In genomic region chr6:31405996-31406395, GRCh38 we compare ENCODE assay signal across 22 cellular contexts. TPM values are rescaled to one million over a fixed set of nuclear protein-coding genes. Genes with fewer than 3 reads are reported as not detected.
DNase-seq lines count a peak whose midpoint lies in the region; ATAC-seq and TF ChIP-seq lines count a peak whose summit lies in the region.
"Had no signal": no experiment of that assay in that cellular context is flagged by ENCODE, and none has a peak within 500 bp of the region (broad histone marks: within the 10 kb centered on the region; RNA-seq: fewer than 3 reads in every experiment).

No MANE protein-coding gene starts in this region.

- H3K4me2 ChIP-seq in PC-3 (ENCODE audit: low read length) = 0 out of 2 replicates have a peak overlapping the region, but pooled peaks have one; percentile 26
- peak overlapping the region; percentile 19 for H3K4me2 ChIP-seq in skeletal muscle satellite cell (ENCODE audit: low read length)
- H3K4me2 ChIP-seq: KMS-11 had no signal

- H3K36me3 ChIP-seq in PC-3 (ENCODE audit: low read depth, low read length) (peaks cover 5% of the 10 kb centered on the region; the same call in 1 of the 2 replicates), endodermal cell (ENCODE audit: control insufficient read depth, insufficient read depth, low read length) (no peaks in the 10 kb centered on the region), skeletal muscle satellite cell (ENCODE audit: insufficient read depth, low read length) (peaks cover 7% of the 10 kb centered on the region), A673 (ENCODE audit: insufficient read depth, low read length, poor library complexity, severe bottlenecking) (peaks cover 6% of the 10 kb centered on the region)
- H3K36me3 ChIP-seq: BE2C had no signal

- H3K27me3 ChIP-seq in PC-3 (ENCODE audit: low read length) (no peaks in the 10 kb centered on the region), endodermal cell (ENCODE audit: control insufficient read depth, insufficient read depth, low read length, poor library complexity, severe bottlenecking) (peaks cover 20% of the 10 kb centered on the region), skeletal muscle satellite cell (ENCODE audit: control insufficient read depth, insufficient read depth, low read length) (no peaks in the 10 kb centered on the region), A673 (replicated peaks; ENCODE audit: insufficient read depth, low read depth, low read length, poor library complexity) (no peaks in the 10 kb centered on the region)
- H3K27me3 ChIP-seq: brain microvascular endothelial cell had no signal

- no peaks in the 10 kb centered on the region for H3F3A ChIP-seq in PC-3 (ENCODE audit: low read length, unreplicated experiment)

- H3K9ac ChIP-seq in PC-3 (ENCODE audit: low read length) = no peak overlapping the region
- H3K9ac ChIP-seq in endodermal cell (ENCODE audit: extremely low read depth, low read length, poor library complexity, severe bottlenecking) = no peak overlapping the region
- no peak overlapping the region for H3K9ac ChIP-seq in skeletal muscle satellite cell (ENCODE audit: low read depth, low read length)
- H3K9ac ChIP-seq: KMS-11 had no signal

- no peak overlapping the region for H3K4me3 ChIP-seq in PC-3 (ENCODE audit: low read length)
- peak overlapping the region; percentile 57 for H3K4me3 ChIP-seq in endodermal cell (ENCODE audit: low read length)
- no peak overlapping the region for H3K4me3 ChIP-seq in skeletal muscle satellite cell (ENCODE audit: low read length)
- no peak overlapping the region for H3K4me3 ChIP-seq in A673 (ENCODE audit: low read depth, low read length, poor library complexity, severe bottlenecking)
- H3K4me3 ChIP-seq: coronary artery, mucosa of descending colon had no signal

- H3K4me1 ChIP-seq in PC-3 (ENCODE audit: insufficient read depth, low read length) (peaks cover 44% of the 10 kb centered on the region), endodermal cell (ENCODE audit: control insufficient read depth, insufficient read depth, low read length) (no peaks in the 10 kb centered on the region), skeletal muscle satellite cell (ENCODE audit: control insufficient read depth, insufficient read depth, low read length) (peaks cover 47% of the 10 kb centered on the region), A673 (ENCODE audit: insufficient read depth, low read length, poor library complexity, severe bottlenecking) (peaks cover 20% of the 10 kb centered on the region)
- H3K4me1 ChIP-seq: BE2C had no signal

- H4K20me1 ChIP-seq in PC-3 (ENCODE audit: low read length) = peaks cover 42% of the 10 kb centered on the region

- no peaks in the 10 kb centered on the region for H3K27me3 Mint-ChIP-seq in activated naive CD4-positive, alpha-beta T cell treated with anti-CD3 and anti-CD28 coated beads, Interleukin-2, amount 50 U/mL, for 24 hours
- peaks cover 21% of the 10 kb centered on the region for H3K27me3 Mint-ChIP-seq in endodermal cell (ENCODE audit: insufficient read depth)

- H2AFZ ChIP-seq in PC-3 (ENCODE audit: low read length) = no peak overlapping the region

- no TSS peak for BruUV-seq in PC-3 (replicated peaks; lab: Mats Ljungman, UMichigan)
- BruUV-seq in A673 (replicated peaks; lab: Mats Ljungman, UMichigan) = no TSS peak

- no peaks in the 10 kb centered on the region for H3K9me3 Mint-ChIP-seq in activated naive CD4-positive, alpha-beta T cell treated with anti-CD3 and anti-CD28 coated beads, Interleukin-2, amount 50 U/mL, for 24 hours
- no peaks in the 10 kb centered on the region for H3K9me3 Mint-ChIP-seq in endodermal cell
- H3K9me3 Mint-ChIP-seq: activated T-cell treated with anti-CD3 and anti-CD28 coated beads, Interleukin-2, amount 50 U/mL, for 4 hours had no signal

- POLR2A ChIA-PET in PC-3 (lab: Charles Lee; ENCODE audit: unreplicated experiment) (no interaction called here), A673 (lab: Charles Lee; ENCODE audit: low non-redundant PET) (no interaction called here)

- intact Hi-C loops in PC-3 (cut with micrococcal nuclease) = no loop called here
- intact Hi-C loops in A673 (cut with micrococcal nuclease; ENCODE audit: unreplicated experiment) = no loop called here

- peaks cover 90% of the 10 kb centered on the region for H3K79me2 ChIP-seq in PC-3 (ENCODE audit: low read length)

- H3K36me3 Mint-ChIP-seq in activated naive CD4-positive, alpha-beta T cell treated with anti-CD3 and anti-CD28 coated beads, Interleukin-2, amount 50 U/mL, for 24 hours = peaks cover 3% of the 10 kb centered on the region
- peaks cover 7% of the 10 kb centered on the region for H3K36me3 Mint-ChIP-seq in endodermal cell (ENCODE audit: low read depth)

- H3K4me1 Mint-ChIP-seq in activated naive CD4-positive, alpha-beta T cell treated with anti-CD3 and anti-CD28 coated beads, Interleukin-2, amount 50 U/mL, for 24 hours = peaks cover 81% of the 10 kb centered on the region
- H3K4me1 Mint-ChIP-seq in endodermal cell = peaks cover 25% of the 10 kb centered on the region

- H3K9me3 ChIP-seq in PC-3 (ENCODE audit: low read length) (no peaks in the 10 kb centered on the region), endodermal cell (ENCODE audit: control insufficient read depth, low read length) (no peaks in the 10 kb centered on the region), skeletal muscle satellite cell (replicated peaks; ENCODE audit: low read length) (no peaks in the 10 kb centered on the region), A673 (ENCODE audit: low read depth, low read length, poor library complexity, severe bottlenecking) (no peaks in the 10 kb centered on the region)
- H3K9me3 ChIP-seq: BE2C, mucosa of descending colon had no signal

- ATAC-seq in PC-3 = no peak
- ATAC-seq: activated CD4-positive, CD25-positive, alpha-beta regulatory T cell treated with anti-CD3 and anti-CD28 coated beads, Interleukin-2, amount 50 U/mL, for 24 hours; activated T-cell treated with anti-CD3 and anti-CD28 coated beads, Interleukin-2, amount 50 U/mL, for 4 hours; mucosa of descending colon; right cardiac atrium had no signal

- no peak overlapping the region for H3K27ac Mint-ChIP-seq in activated naive CD4-positive, alpha-beta T cell treated with anti-CD3 and anti-CD28 coated beads, Interleukin-2, amount 50 U/mL, for 24 hours
- no peak overlapping the region for H3K27ac Mint-ChIP-seq in endodermal cell

- H3K27ac ChIP-seq in PC-3 (ENCODE audit: low read length) (no peak overlapping the region), endodermal cell (ENCODE audit: low read depth, low read length) (no peak overlapping the region), A673 (ENCODE audit: low read depth, low read length, poor library complexity, severe bottlenecking) (no peak overlapping the region)
- H3K27ac ChIP-seq: brain microvascular endothelial cell, coronary artery, KMS-11 had no signal

- WGBS in endodermal cell (ENCODE audit: insufficient coverage in 1 of 2, insufficient read length in 1 of 2), 2 experiments = 80 to 90% methylated on average over 1 to 5 of the region's 5 CpGs

- peak overlapping the region; percentile 31 for H3K4me3 Mint-ChIP-seq in activated naive CD4-positive, alpha-beta T cell treated with anti-CD3 and anti-CD28 coated beads, Interleukin-2, amount 50 U/mL, for 24 hours
- peak overlapping the region; percentile 22 for H3K4me3 Mint-ChIP-seq in endodermal cell
- H3K4me3 Mint-ChIP-seq: activated T-cell treated with anti-CD3 and anti-CD28 coated beads, Interleukin-2, amount 50 U/mL, for 4 hours had no signal

- TF ChIP-seq CTCF in PC-3 (conservative IDR thresholded peaks at IDR 0.05; ENCODE audit: low read depth, low read length) = no peak
- TF ChIP-seq CTCF in endodermal cell (conservative IDR thresholded peaks at IDR 0.05) = no peak
- no peak for TF ChIP-seq CTCF in A673 (conservative IDR thresholded peaks at IDR 0.05; ENCODE audit: low read depth, low read length)

- no peaks in the 10 kb centered on the region for H3K9me2 ChIP-seq in PC-3 (replicated peaks; ENCODE audit: low read length)

- CTCF ChIA-PET in PC-3 (lab: Charles Lee) = no interaction called here
- CTCF ChIA-PET in A673 (lab: Charles Lee) = no interaction called here

- DNase-seq in activated naive CD4-positive, alpha-beta T cell treated with Interleukin-2 at 50 U/mL for 16 hours = no peak
- DNase-seq in PC-3 = no peak
- no peak for DNase-seq in endodermal cell
- DNase-seq in ureter (ENCODE audit: low spot score) = no peak
- DNase-seq in A673 (ENCODE audit: low spot score) = no peak
- no peak for DNase-seq in stimulated activated CD4-positive, alpha-beta T cell treated with anti-CD3 and anti-CD28 coated beads, Interleukin-4, amount 100 ng/mL, for 1 hour
- DNase-seq: activated T-cell treated with anti-CD3 and anti-CD28 coated beads, Interleukin-2, amount 50 U/mL, for 4 hours; BE2C; brain microvascular endothelial cell; DMS 273 treated with DMSO at 0.1 percent for 48 hours; GDM1; mucosa of descending colon; NCI-H1092 treated with DMSO at 0.1 percent for 48 hours; NCI-H2029 treated with DMSO at 0.1 percent for 48 hours; right cardiac atrium; stimulated activated CD4-positive, alpha-beta T cell treated with anti-CD3 and anti-CD28 coated beads, Interleukin-15, amount 100 ng/mL, for 24 hours; T-helper 9 cell had no signal

RNA-seq across cellular contexts. Expression of gene MICA, which starts 2.6 kb away (rescaled TPM):
- total RNA-seq in PC-3 (2014; rRNA removed) = 33.1 and 35.0 TPM in 2 replicates
- total RNA-seq in endodermal cell = 10 to 100 TPM; 12.5 to 13.7 TPM
- 19.4 TPM for polyA plus RNA-seq in endodermal cell (2013, experiment 1 of 2)
- polyA plus RNA-seq in endodermal cell (2013, experiment 2 of 2) = 20.5 TPM
- 8.7 and 39.0 TPM in 2 replicates for total RNA-seq in skeletal muscle satellite cell (2012; rRNA removed)
- 27.7 TPM for total RNA-seq in ureter
- 31.6 and 41.2 TPM in 2 replicates for total RNA-seq in A673 (2021)

RNA-seq across cellular contexts. Expression of gene HLA-B, which starts 49.0 kb away (rescaled TPM):
- 55.4 and 168 TPM in 2 replicates for total RNA-seq in PC-3 (2014; rRNA removed)
- 1,000 to 10,000 TPM in 1 of 2 donors, 100 to 1,000 TPM in 1; 194 to 1,067 TPM for total RNA-seq in endodermal cell
- polyA plus RNA-seq in endodermal cell (2013, experiment 1 of 2) = 75.8 TPM
- 63.2 TPM for polyA plus RNA-seq in endodermal cell (2013, experiment 2 of 2)
- 52.2 and 195 TPM in 2 replicates for total RNA-seq in skeletal muscle satellite cell (2012; rRNA removed)
- total RNA-seq in ureter = 562 TPM
- total RNA-seq in A673 (2021) = 27.3 and 29.9 TPM in 2 replicates
